19 cellular contexts compared by ENCODE assay signal in genomic region chr7:4173615-4174014, GRCh38.
DNase-seq lines count a peak whose midpoint lies in the region; ATAC-seq and TF ChIP-seq lines count a peak whose summit lies in the region.
"Had no signal": no experiment of that assay in that cellular context is flagged by ENCODE, and none has a peak within 500 bp of the region (broad histone marks: within the 10 kb centered on the region; RNA-seq: fewer than 3 reads in every experiment).

No MANE protein-coding gene starts in this region.

- no TSS peak for BruUV-seq in Panc1 (replicated peaks; lab: Mats Ljungman, UMichigan)

- H3K9me3 ChIP-seq in Panc1 (ENCODE audit: control insufficient read depth, insufficient read depth, low read depth, low read length) = no peaks in the 10 kb centered on the region
- no peaks in the 10 kb centered on the region for H3K9me3 ChIP-seq in spleen
- H3K9me3 ChIP-seq: BLaER1 had no signal

- H3K27me3 Mint-ChIP-seq in chondrocyte (ENCODE audit: low read depth) = no peaks in the 10 kb centered on the region
- H3K27me3 Mint-ChIP-seq: B cell; CD4-positive, CD25-positive, alpha-beta regulatory T cell had no signal

- H3K36me3 Mint-ChIP-seq in chondrocyte (ENCODE audit: low read depth) = no peaks in the 10 kb centered on the region
- H3K36me3 Mint-ChIP-seq: CD4-positive, CD25-positive, alpha-beta regulatory T cell; CD8-positive, alpha-beta T cell had no signal

- no peak for DNase-seq in Panc1 (ENCODE audit: low read depth, low spot score)
- DNase-seq in chondrocyte (ENCODE audit: low spot score) = peak; percentile 72
- DNase-seq in spleen = peak; percentile 67
- DNase-seq in NCI-H2196 (lab: John Stamatoyannopoulos, UW; ENCODE audit: unreplicated experiment) = no peak
- DNase-seq in ACHN = no peak
- DNase-seq: CD4-positive, CD25-positive, alpha-beta regulatory T cell; CD8-positive, alpha-beta T cell; DMS 273 treated with DMSO at 0.1 percent for 48 hours; DMS79; EL; GDM1; H9 had no signal

- WGBS in spleen, 5 donors = 83 to 97% (median 94%) methylated on average over 9 of the region's 9 CpGs

- POLR2A ChIA-PET in Panc1 (lab: Charles Lee) = no interaction called here

- in situ Hi-C loops in Panc1 (cut with HindIII; ENCODE audit: low pct_unique_long_range_greater_than_20kb, low sequenced_read_pairs) = no loop called here
- in situ Hi-C loops in ACHN (cut with HindIII; ENCODE audit: low pct_ligation_motif_present, low pct_unique_long_range_greater_than_20kb, low sequenced_read_pairs) = no loop called here

- TF ChIP-seq POLR2A in spleen (IDR thresholded peaks at IDR 0.05) = no peak

- H3K9me3 Mint-ChIP-seq in chondrocyte (ENCODE audit: low read depth) = no peaks in the 10 kb centered on the region
- H3K9me3 Mint-ChIP-seq: CD8-positive, alpha-beta T cell had no signal

- H3K4me1 Mint-ChIP-seq in chondrocyte (ENCODE audit: low read depth) = no peaks in the 10 kb centered on the region
- H3K4me1 Mint-ChIP-seq: B cell; CD4-positive, CD25-positive, alpha-beta regulatory T cell; GM23338 had no signal

- H3K4me3 ChIP-seq in Panc1 (ENCODE audit: low read depth in 2 of 2, low read length in 2 of 2) = no peak overlapping the region
- H3K4me3 ChIP-seq in spleen = no peak overlapping the region
- H3K4me3 ChIP-seq: BLaER1, GM12878, GM23338 had no signal

- H3K4me1 ChIP-seq in Panc1 (ENCODE audit: control insufficient read depth, insufficient read depth, low read length) (no peaks in the 10 kb centered on the region), spleen (no peaks in the 10 kb centered on the region)
- H3K4me1 ChIP-seq: BLaER1 had no signal

- CTCF ChIA-PET in Panc1 (lab: Charles Lee) = no interaction called here

- H3K36me3 ChIP-seq in Panc1 (ENCODE audit: control insufficient read depth, insufficient read depth, low read length) (no peaks in the 10 kb centered on the region), spleen (peaks cover 0 to 16% (median 0%) of the 10 kb centered on the region in 6 donors)
- H3K36me3 ChIP-seq: BLaER1 had no signal

- no peak overlapping the region for H3K27ac Mint-ChIP-seq in chondrocyte (ENCODE audit: unreplicated experiment)
- H3K27ac Mint-ChIP-seq: B cell; CD4-positive, CD25-positive, alpha-beta regulatory T cell; CD8-positive, alpha-beta T cell; GM23338 had no signal

- H3K27ac ChIP-seq in Panc1 (ENCODE audit: low read length) (no peak overlapping the region), spleen (no peak overlapping the region)
- H3K27ac ChIP-seq: BLaER1, C4-2B had no signal

- H3K27me3 ChIP-seq in Panc1 (ENCODE audit: control insufficient read depth, insufficient read depth, low read length) = no peaks in the 10 kb centered on the region
- H3K27me3 ChIP-seq in spleen (replicated peaks in 1 of 7) = no peaks in the 10 kb centered on the region
- H3K27me3 ChIP-seq: BLaER1 had no signal

- 0 out of 2 replicates have a peak, but pooled peaks have one; percentile 24 for ATAC-seq in Panc1
- ATAC-seq in GM18870 (IDR thresholded peaks at IDR 0.05; ENCODE audit: unreplicated experiment) = no peak
- ATAC-seq: CD8-positive, alpha-beta T cell; GM12878; GM23338; HCT116 had no signal

- TF ChIP-seq CTCF in Panc1 (IDR thresholded peaks at IDR 0.05) = no peak
- TF ChIP-seq CTCF in chondrocyte (IDR thresholded peaks at IDR 0.05) = no peak
- TF ChIP-seq CTCF in spleen (IDR thresholded peaks at IDR 0.05 in 8 of 11, conservative IDR thresholded peaks at IDR 0.05 in 3 of 11) = no peak

- H3K4me3 Mint-ChIP-seq in chondrocyte (ENCODE audit: unreplicated experiment) = no peak overlapping the region
- H3K4me3 Mint-ChIP-seq: B cell; CD4-positive, CD25-positive, alpha-beta regulatory T cell; CD8-positive, alpha-beta T cell; GM23338; H9 had no signal

- intact Hi-C loops in Panc1 (cut with micrococcal nuclease; ENCODE audit: unreplicated experiment) (no loop called here), spleen (cut with DNase I; ENCODE audit: low total_unique reads) (no loop called here)

Comparison
In these comparisons a context has a peak if more than half of its experiments do, and no peak if none do; other contexts are left out.
1. DNase-seq: peak in chondrocyte (single experiment) and spleen (single experiment); none in Panc1 (single experiment), NCI-H2196 (single experiment) and ACHN (single experiment).